In genomic region chr7:2180081-2180480, GRCh38 we compare ENCODE assay signal across 26 cellular contexts. TPM values are rescaled to one million over a fixed set of nuclear protein-coding genes. Genes with fewer than 3 reads are reported as not detected.
DNase-seq lines count a peak whose midpoint lies in the region; ATAC-seq, FAIRE-seq and TF ChIP-seq lines count a peak whose summit lies in the region.
"Had no signal": no experiment of that assay in that cellular context is flagged by ENCODE, and none has a peak within 500 bp of the region (broad histone marks: within the 10 kb centered on the region; RNA-seq: fewer than 3 reads in every experiment).

No MANE protein-coding gene starts in this region.

- H3K27me3 ChIP-seq in GM23338 (ENCODE audit: insufficient read depth) (no peaks in the 10 kb centered on the region), astrocyte (ENCODE audit: insufficient read depth, low read length) (no peaks in the 10 kb centered on the region), spleen (replicated peaks in 1 of 7) (no peaks in the 10 kb centered on the region), right lobe of liver (no peaks in the 10 kb centered on the region), tibial artery (no peaks in the 10 kb centered on the region)
- H3K27me3 ChIP-seq: SJCRH30 had no signal

- H3K4me1 ChIP-seq in GM23338 (ENCODE audit: insufficient read depth) = no peaks in the 10 kb centered on the region
- H3K4me1 ChIP-seq in astrocyte (ENCODE audit: insufficient read depth, low read length) = peaks cover 10% of the 10 kb centered on the region
- H3K4me1 ChIP-seq in spleen = peaks cover 0 to 8% (median 0%) of the 10 kb centered on the region in 6 donors
- no peaks in the 10 kb centered on the region for H3K4me1 ChIP-seq in right lobe of liver
- peaks cover 0 to 11% (median 10%) of the 10 kb centered on the region in 4 donors for H3K4me1 ChIP-seq in tibial artery
- H3K4me1 ChIP-seq: HAP-1 had no signal

- no peak for TF ChIP-seq POLR2A in spleen (IDR thresholded peaks at IDR 0.05)
- no peak for TF ChIP-seq POLR2A in right lobe of liver (IDR thresholded peaks at IDR 0.05)

- no peak overlapping the region for H3K4me2 ChIP-seq in GM23338
- no peak overlapping the region for H3K4me2 ChIP-seq in astrocyte (ENCODE audit: low read length)
- H3K4me2 ChIP-seq: A549 had no signal

- DNase-seq in GM23338 (ENCODE audit: low spot score) (no peak), astrocyte (ENCODE audit: low read depth) (no peak), islet precursor cell (peak; percentile 35), spleen (peak; percentile 48), right lobe of liver (no peak), tibial artery (no peak), COLO829 (ENCODE audit: low spot score) (no peak)
- DNase-seq: AML-193; CD8-positive, alpha-beta T cell; DMS153; DND-41; HFFc6; Kasumi-1; MV-4-11; NCI-H1105; NCI-H1436 treated with DMSO at 0.1 percent for 48 hours; NCI-H187 treated with DMSO at 0.1 percent for 48 hours; NCI-H524; NCI-H748 treated with DMSO at 0.1 percent for 48 hours; PC-3; SJCRH30 had no signal

- H3K36me3 ChIP-seq in GM23338 (ENCODE audit: insufficient read depth) (no peaks in the 10 kb centered on the region), astrocyte (ENCODE audit: insufficient read depth, low read length) (no peaks in the 10 kb centered on the region), spleen (peaks cover 0 to 36% (median 6%) of the 10 kb centered on the region in 6 donors), right lobe of liver (no peaks in the 10 kb centered on the region), tibial artery (peaks cover 0 to 7% (median 5%) of the 10 kb centered on the region in 3 donors)
- H3K36me3 ChIP-seq: HAP-1, SJCRH30 had no signal

- H3K27ac Mint-ChIP-seq in GM23338 (no peak overlapping the region), astrocyte (ENCODE audit: unreplicated experiment) (peak overlapping the region; percentile 7)
- H3K27ac Mint-ChIP-seq: CD8-positive, alpha-beta T cell; HFFc6 had no signal

- TF ChIP-seq CTCF in GM23338 (conservative IDR thresholded peaks at IDR 0.05; ENCODE audit: low read depth in 2 of 2) (no peak), astrocyte (IDR thresholded peaks at IDR 0.05; ENCODE audit: insufficient read depth, low read depth, low read length) (no peak), spleen (IDR thresholded peaks at IDR 0.05 in 8 of 11, conservative IDR thresholded peaks at IDR 0.05 in 3 of 11) (no peak), right lobe of liver (IDR thresholded peaks at IDR 0.05) (no peak), tibial artery (IDR thresholded peaks at IDR 0.05) (no peak)

- peak overlapping the region; percentile 39; the same call in 1 of the 2 replicates for H3K27ac ChIP-seq in GM23338 (ENCODE audit: low read depth)
- no peak overlapping the region for H3K27ac ChIP-seq in astrocyte (ENCODE audit: low read depth, low read length)
- no peak overlapping the region for H3K27ac ChIP-seq in spleen
- H3K27ac ChIP-seq in right lobe of liver = no peak overlapping the region
- H3K27ac ChIP-seq in tibial artery = no peak overlapping the region
- H3K27ac ChIP-seq: A549, C4-2B, SJCRH30 had no signal

- H3K36me3 Mint-ChIP-seq in GM23338 (ENCODE audit: low read depth) (peaks cover 22% of the 10 kb centered on the region), astrocyte (ENCODE audit: low read depth, unreplicated experiment) (peaks cover 9% of the 10 kb centered on the region)

- no peak overlapping the region for H3K9ac ChIP-seq in astrocyte (ENCODE audit: low read length)

- peaks cover 7% of the 10 kb centered on the region for H3K4me1 Mint-ChIP-seq in GM23338
- H3K4me1 Mint-ChIP-seq in astrocyte (ENCODE audit: low read depth, unreplicated experiment) = peaks cover 12% of the 10 kb centered on the region

- intact Hi-C loops in spleen (cut with DNase I; ENCODE audit: low total_unique reads) (no loop called here), right lobe of liver (cut with DNase I) (no loop called here), tibial artery (cut with DNase I; ENCODE audit: low total_unique reads) (no loop called here)

- H3K79me2 ChIP-seq in GM23338 (replicated peaks; ENCODE audit: insufficient read depth) = 0 out of 2 replicates have a peak, but pooled peaks cover 3% of the 10 kb centered on the region
- no peaks in the 10 kb centered on the region for H3K79me2 ChIP-seq in astrocyte (ENCODE audit: insufficient read depth, low read length)

- no peak for ATAC-seq in GM23338
- no peak for ATAC-seq in right lobe of liver
- ATAC-seq: A549; CD8-positive, alpha-beta T cell; HepG2; PC-3; Right ventricle myocardium inferior had no signal

- H3F3A ChIP-seq in GM23338 (replicated peaks; ENCODE audit: low read depth) = no peaks in the 10 kb centered on the region

- no peak overlapping the region for H3K4me3 Mint-ChIP-seq in GM23338
- H3K4me3 Mint-ChIP-seq in astrocyte (ENCODE audit: unreplicated experiment) = no peak overlapping the region
- H3K4me3 Mint-ChIP-seq: CD8-positive, alpha-beta T cell; HFFc6 had no signal

- no peak for FAIRE-seq in astrocyte (lab: Jason Lieb, UNC)
- FAIRE-seq: A549, HepG2 had no signal

- 70 to 85% (median 82%) methylated on average over 7 to 8 of the region's 8 CpGs for WGBS in spleen, 5 donors
- WGBS in right lobe of liver (ENCODE audit: insufficient coverage, low coverage, low lambda C conversion rate, missing lambda C conversion rate) = 84% methylated on average over 5 of the region's 8 CpGs

- H2AFZ ChIP-seq in GM23338 (no peak overlapping the region), astrocyte (ENCODE audit: low read depth, low read length) (no peak overlapping the region)

- H3K9me2 ChIP-seq in GM23338 (ENCODE audit: insufficient read depth) = no peaks in the 10 kb centered on the region

- no peaks in the 10 kb centered on the region for H3K9me3 ChIP-seq in astrocyte (ENCODE audit: insufficient read depth, low read depth, low read length)
- no peaks in the 10 kb centered on the region for H3K9me3 ChIP-seq in spleen
- H3K9me3 ChIP-seq in right lobe of liver = no peaks in the 10 kb centered on the region
- H3K9me3 ChIP-seq in tibial artery = no peaks in the 10 kb centered on the region
- H3K9me3 ChIP-seq: A549, HAP-1, SJCRH30 had no signal

- H3K4me3 ChIP-seq in GM23338 (no peak overlapping the region), astrocyte (ENCODE audit: insufficient read depth, low read depth, low read length) (no peak overlapping the region), spleen (no peak overlapping the region), right lobe of liver (no peak overlapping the region), tibial artery (no peak overlapping the region)
- H3K4me3 ChIP-seq: A549, HAP-1, SJCRH30 had no signal

- H3K27me3 Mint-ChIP-seq in GM23338 (ENCODE audit: insufficient read depth, low read depth, poor library complexity) (peaks cover 6% of the 10 kb centered on the region), astrocyte (ENCODE audit: low read depth, unreplicated experiment) (no peaks in the 10 kb centered on the region)

- H4K20me1 ChIP-seq in GM23338 (replicated peaks; ENCODE audit: insufficient read depth) = no peaks in the 10 kb centered on the region; the same call in none of the 2 replicates
- H4K20me1 ChIP-seq in astrocyte (ENCODE audit: insufficient read depth, low read length) = no peaks in the 10 kb centered on the region

- H3K9me3 Mint-ChIP-seq in GM23338 (no peaks in the 10 kb centered on the region), astrocyte (ENCODE audit: unreplicated experiment) (peaks cover 2% of the 10 kb centered on the region)
- H3K9me3 Mint-ChIP-seq: CD8-positive, alpha-beta T cell; HFFc6 had no signal

TF ChIP-seq in GM23338, 12 proteins besides CTCF, POLR2A, EP300 and RAD21 (continues in another document):
- TF ChIP-seq POLR2AphosphoS5 (IDR thresholded peaks at IDR 0.05; ENCODE audit: low read depth) (no peak), EZH2phosphoT487 (IDR thresholded peaks at IDR 0.05; ENCODE audit: unreplicated experiment) (no peak), NANOG (IDR thresholded peaks at IDR 0.05; ENCODE audit: borderline replicate concordance) (no peak), STAT1 (IDR thresholded peaks at IDR 0.05; ENCODE audit: unreplicated experiment) (no peak), ETS1 (IDR thresholded peaks at IDR 0.05) (no peak)

RNA-seq across cellular contexts. Expression of gene MAD1L1, which starts 52.7 kb away (rescaled TPM):
- total RNA-seq in GM23338 (2014; rRNA removed; shearing (Covaris generic)) = 59.3 and 87.1 TPM in 2 replicates
- polyA plus RNA-seq in GM23338 (2016; fragmentation: Nextera tagmentation; extraction: Ambion mirVana) = 40.3 and 42.9 TPM in 2 replicates
- 32.3 and 32.5 TPM in 2 replicates for total RNA-seq in astrocyte
- total RNA-seq in spleen = 100 to 1,000 TPM in 1 of 7 donors, 10 to 100 TPM in 6; 47.3 to 104 (median 62.0) TPM
- 100 to 1,000 TPM in 1 of 3 donors, 10 to 100 TPM in 2; 48.8 to 118 (median 75.0) TPM for polyA plus RNA-seq in spleen
- 10 to 100 TPM; 15.1 to 37.4 (median 20.5) TPM for total RNA-seq in right lobe of liver

Comparison
In these comparisons a context has a peak if more than half of its experiments do, and no peak if none do; other contexts are left out.
1. DNase-seq: peak in islet precursor cell (single experiment) and spleen (single experiment); none in GM23338 (single experiment), astrocyte (single experiment), right lobe of liver (0 of 3), tibial artery (0 of 2) and COLO829 (single experiment).